1 cellular context compared by ENCODE assay signal in the genomic region with DNA sequence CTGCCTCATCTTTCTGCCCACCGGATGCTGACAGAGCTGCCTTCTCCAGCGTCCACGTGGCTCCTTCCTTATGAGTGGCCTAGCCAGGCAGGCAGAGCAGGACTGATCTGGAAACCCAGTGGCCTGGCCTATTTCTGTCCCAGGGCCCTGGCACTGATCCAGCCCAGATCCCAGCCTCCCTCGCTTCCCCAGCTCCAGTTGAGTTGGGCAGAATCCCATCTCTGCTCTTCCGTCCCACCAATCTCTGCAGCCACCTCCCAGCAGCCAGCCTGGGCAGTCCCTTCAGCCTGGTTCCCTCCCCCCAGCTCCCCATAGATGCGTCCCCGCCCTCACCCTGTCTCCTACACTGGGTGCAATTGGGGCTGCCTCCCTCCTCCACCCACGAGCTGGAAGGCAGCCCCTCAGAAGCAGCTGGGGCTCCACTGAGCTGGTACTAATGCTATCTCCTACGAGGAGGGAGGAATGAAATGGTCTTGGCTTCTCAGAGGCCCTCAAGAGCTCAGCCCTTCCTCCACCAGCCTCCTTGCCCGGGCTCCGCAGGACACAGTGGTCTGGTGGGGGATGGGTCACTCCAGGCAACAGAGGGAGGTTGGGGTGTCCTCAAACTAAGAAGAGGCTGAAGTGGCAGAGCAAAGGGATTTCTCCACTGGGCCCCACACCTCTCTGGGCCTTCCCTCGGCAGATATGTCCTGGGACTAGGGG.
A peak's percentile ranks its signal among the peaks of the same experiment; 100 is the strongest.
TF ChIP-seq lines count a peak whose summit lies in the region.

No MANE protein-coding gene starts in this region.

TF ChIP-seq in SK-N-SH, 30 proteins besides CTCF, POLR2A, EP300 and RAD21:
- TF ChIP-seq POLR2AphosphoS5 (IDR thresholded peaks at IDR 0.05; ENCODE audit: low read depth, low read length) (no peak), RFX5 (IDR thresholded peaks at IDR 0.05; ENCODE audit: low read length) (no peak), MXI1 (IDR thresholded peaks at IDR 0.05; ENCODE audit: low read depth, low read length) (peak; percentile 34; the same call in 1 of the 2 replicates)
